ENCODE assay signal across 26 cellular contexts in the genomic region with DNA sequence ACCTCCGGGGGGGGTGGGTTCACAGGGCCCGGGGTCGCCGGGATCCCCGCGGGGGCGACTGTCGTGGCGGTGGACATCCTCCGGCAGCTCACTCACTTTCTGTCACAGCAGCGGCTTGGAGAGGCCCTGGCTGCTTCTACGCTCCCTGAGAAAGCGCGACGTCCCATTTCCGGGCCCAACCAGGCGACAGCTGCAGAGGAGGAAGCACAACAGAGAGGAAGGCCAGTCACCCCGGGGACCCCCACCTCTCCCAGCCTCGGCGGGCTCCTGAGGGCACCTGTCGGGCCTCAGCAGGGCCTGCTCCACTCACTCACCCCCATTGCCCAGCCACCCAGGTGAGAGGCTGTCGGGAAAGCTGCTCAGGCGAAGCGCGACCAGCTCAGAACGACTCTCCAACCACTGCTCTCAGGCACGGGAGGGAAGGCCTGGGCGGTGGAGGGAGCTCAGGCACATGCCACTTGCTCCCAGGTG. TPM values are rescaled to one million over a fixed set of nuclear protein-coding genes. Genes with fewer than 3 reads are reported as not detected.
DNase-seq lines count a peak whose midpoint lies in the region; ATAC-seq and TF ChIP-seq lines count a peak whose summit lies in the region.
"Had no signal": no experiment of that assay in that cellular context is flagged by ENCODE, and none has a peak within 500 bp of the region (broad histone marks: within the 10 kb centered on the region; RNA-seq: fewer than 3 reads in every experiment).

No MANE protein-coding gene starts in this region.

- H3K36me3 Mint-ChIP-seq in CD14-positive monocyte = peaks cover 51 to 70% of the 10 kb centered on the region in 2 donors

- H3K36me3 ChIP-seq in SJCRH30 = peaks cover 50% of the 10 kb centered on the region

- peaks cover 27% of the 10 kb centered on the region for H3K4me1 Mint-ChIP-seq in CD14-positive monocyte
- H3K4me1 Mint-ChIP-seq: activated CD4-positive, alpha-beta memory T cell treated with anti-CD3 and anti-CD28 coated beads, Interleukin-2, amount 10 ng/mL, durations not matched to agents 7 days and 5 days; activated T-helper 17 cell treated with anti-CD3 and anti-CD28 coated beads, Interleukin-2, amount 50 U/mL, for 72 hours had no signal

- no peak for TF ChIP-seq CTCF in CD14-positive monocyte (IDR thresholded peaks at IDR 0.05)

- DNase-seq in CD14-positive monocyte (ENCODE audit: low spot score) (peak; percentile 38), SJCRH30 (peak; percentile 45 to 57), iPS-NIHi11 (ENCODE audit: low spot score) (peak; percentile 26), posterior cingulate gyrus (peak in 6 of 10 donors; percentile 4 to 73 (median 43))
- no peak for DNase-seq in stimulated activated CD4-positive, alpha-beta T cell treated with anti-CD3 and anti-CD28 coated beads, Interleukin-4, amount 100 ng/mL, for 1 hour
- DNase-seq: activated CD4-positive, alpha-beta memory T cell treated with anti-CD3 and anti-CD28 coated beads, Interleukin-2, amount 10 ng/mL, durations not matched to agents 7 days and 5 days; activated CD4-positive, CD25-positive, alpha-beta regulatory T cell treated with anti-CD3 and anti-CD28 coated beads, Interleukin-2, amount 50 U/mL, for 72 hours; activated naive CD4-positive, alpha-beta T cell treated with anti-CD3 and anti-CD28 coated beads, Interleukin-2, amount 10 ng/mL, durations not matched to agents 7 days and 5 days; Calu3; mesenchymal stem cell; MV-4-11; NCI-H146; NCI-H510A; RPMI8226; stimulated activated naive CD4-positive, alpha-beta T cell; T-helper 17 cell; upper lobe of right lung had no signal

- H3K27ac Mint-ChIP-seq in CD14-positive monocyte = no peak overlapping the region
- H3K27ac Mint-ChIP-seq: activated CD4-positive, alpha-beta memory T cell treated with anti-CD3 and anti-CD28 coated beads, Interleukin-2, amount 10 ng/mL, durations not matched to agents 7 days and 5 days; activated naive CD4-positive, alpha-beta T cell treated with anti-CD3 and anti-CD28 coated beads, Interleukin-2, amount 10 ng/mL, durations not matched to agents 7 days and 5 days; activated T-helper 17 cell treated with anti-CD3 and anti-CD28 coated beads, Interleukin-2, amount 50 U/mL, for 72 hours; GM23338; IgD-negative memory B cell; T-helper 17 cell had no signal

- no peak overlapping the region for H3K4me3 Mint-ChIP-seq in CD14-positive monocyte
- H3K4me3 Mint-ChIP-seq: activated CD4-positive, alpha-beta memory T cell treated with anti-CD3 and anti-CD28 coated beads, Interleukin-2, amount 10 ng/mL, durations not matched to agents 7 days and 5 days; activated naive CD4-positive, alpha-beta T cell treated with anti-CD3 and anti-CD28 coated beads, Interleukin-2, amount 10 ng/mL, durations not matched to agents 7 days and 5 days; activated T-helper 17 cell treated with anti-CD3 and anti-CD28 coated beads, Interleukin-2, amount 50 U/mL, for 72 hours; GM23338; IgD-negative memory B cell; T-helper 17 cell had no signal

- peaks cover 0 to 5% (median 1%) of the 10 kb centered on the region in 3 donors for H3K27me3 Mint-ChIP-seq in CD14-positive monocyte (ENCODE audit: low read depth in 3 of 3)
- H3K27me3 Mint-ChIP-seq: activated CD4-positive, alpha-beta memory T cell treated with anti-CD3 and anti-CD28 coated beads, Interleukin-2, amount 10 ng/mL, durations not matched to agents 7 days and 5 days; activated naive CD4-positive, alpha-beta T cell treated with anti-CD3 and anti-CD28 coated beads, Interleukin-2, amount 10 ng/mL, durations not matched to agents 7 days and 5 days; activated T-helper 17 cell treated with anti-CD3 and anti-CD28 coated beads, Interleukin-2, amount 50 U/mL, for 72 hours; IgD-negative memory B cell; progenitor cell of endocrine pancreas; T-helper 17 cell had no signal

- no peaks in the 10 kb centered on the region for H3K9me3 ChIP-seq in SJCRH30 (replicated peaks)
- H3K9me3 ChIP-seq: upper lobe of right lung had no signal

- ATAC-seq in GM21515 (IDR thresholded peaks at IDR 0.05; ENCODE audit: unreplicated experiment) (no peak), HG02763 (IDR thresholded peaks at IDR 0.05; ENCODE audit: unreplicated experiment) (no peak), HG02798 (IDR thresholded peaks at IDR 0.05; ENCODE audit: poor library complexity, unreplicated experiment) (no peak)
- ATAC-seq: activated T-helper 17 cell treated with anti-CD3 and anti-CD28 coated beads, Interleukin-2, amount 50 U/mL, for 72 hours; GM23338; left colon; T-helper 17 cell; upper lobe of right lung had no signal

- intact Hi-C loops in CD14-positive monocyte (cut with micrococcal nuclease) = loop anchor here in 1 of 2 donors (10.0 kb wide), 1 partner anchor 881 kb away; no protein-coding TSS in a partner anchor
- intact Hi-C loops in posterior cingulate gyrus (cut with DNase I) = no loop called here

- no peaks in the 10 kb centered on the region for H3K27me3 ChIP-seq in SJCRH30
- H3K27me3 ChIP-seq: upper lobe of right lung had no signal

- peaks cover 22% of the 10 kb centered on the region for H3K4me1 ChIP-seq in SJCRH30

- no peaks in the 10 kb centered on the region for H3K9me3 Mint-ChIP-seq in CD14-positive monocyte
- H3K9me3 Mint-ChIP-seq: activated CD4-positive, alpha-beta memory T cell treated with anti-CD3 and anti-CD28 coated beads, Interleukin-2, amount 10 ng/mL, durations not matched to agents 7 days and 5 days; activated naive CD4-positive, alpha-beta T cell treated with anti-CD3 and anti-CD28 coated beads, Interleukin-2, amount 10 ng/mL, durations not matched to agents 7 days and 5 days; activated T-helper 17 cell treated with anti-CD3 and anti-CD28 coated beads, Interleukin-2, amount 50 U/mL, for 72 hours; GM23338; IgD-negative memory B cell had no signal

- no peak overlapping the region for H3K4me3 ChIP-seq in SJCRH30
- H3K4me3 ChIP-seq: GM23338, upper lobe of right lung had no signal

- H3K27ac ChIP-seq in SJCRH30 = peak overlapping the region; percentile 36
- H3K27ac ChIP-seq: C4-2B, upper lobe of right lung had no signal

RNA-seq across cellular contexts. Expression of gene BRD3, which starts 14.4 kb away (rescaled TPM):
- 10 to 100 TPM; 16.4 to 18.2 TPM for polyA plus RNA-seq in CD14-positive monocyte
- 39.5 and 43.3 TPM in 2 replicates for total RNA-seq in SJCRH30 (2014; rRNA removed; shearing (Covaris generic))

RNA-seq across cellular contexts. Expression of gene BRD3OS, which starts 28.2 kb away (rescaled TPM):
- 1 to 10 TPM; 6.6 to 6.8 TPM for polyA plus RNA-seq in CD14-positive monocyte
- total RNA-seq in SJCRH30 (2014; rRNA removed; shearing (Covaris generic)) = 20.1 and 20.2 TPM in 2 replicates
